In genomic region chr14:80634106-80634758, GRCh38 we compare ENCODE assay signal across 2 cellular contexts.
TF ChIP-seq lines count a peak whose summit lies in the region.

No MANE protein-coding gene starts in this region.

TF ChIP-seq in Ishikawa, 13 proteins besides CTCF, POLR2A, EP300 and RAD21 (continued from another document):
- no peak for TF ChIP-seq CREB1 (IDR thresholded peaks at IDR 0.05; ENCODE audit: low read depth)

TF ChIP-seq in K562, 482 proteins besides CTCF, POLR2A, EP300 and RAD21 (continued from another document):
- no peak for TF ChIP-seq ZNF407 (IDR thresholded peaks at IDR 0.05; ENCODE audit: low read depth)
- TF ChIP-seq NFIC (IDR thresholded peaks at IDR 0.05) = peak; percentile 45; the same call in 1 of the 2 replicates
